In genomic region chr7:66326501-66327180, GRCh38 we compare ENCODE assay signal across 14 cellular contexts.
DNase-seq lines count a peak whose midpoint lies in the region; ATAC-seq and TF ChIP-seq lines count a peak whose summit lies in the region.
"Had no signal": no experiment of that assay in that cellular context is flagged by ENCODE, and none has a peak within 500 bp of the region (broad histone marks: within the 10 kb centered on the region; RNA-seq: fewer than 3 reads in every experiment).

No MANE protein-coding gene starts in this region.

- peak overlapping the region; percentile 64 for H3K27ac ChIP-seq in Panc1 (ENCODE audit: low read length)
- H3K27ac ChIP-seq: upper lobe of left lung had no signal

- POLR2A ChIA-PET in Panc1 (lab: Charles Lee) = no interaction called here

- no peak overlapping the region for H3K4me3 ChIP-seq in Panc1 (ENCODE audit: low read depth in 2 of 2, low read length in 2 of 2)
- H3K4me3 ChIP-seq: upper lobe of left lung had no signal

- in situ Hi-C loops in Panc1 (cut with HindIII; ENCODE audit: low pct_unique_long_range_greater_than_20kb, low sequenced_read_pairs) = no loop called here

- CTCF ChIA-PET in Panc1 (lab: Charles Lee) = no interaction called here

- H3K36me3 ChIP-seq in Panc1 (ENCODE audit: control insufficient read depth, insufficient read depth, low read length) = no peaks in the 10 kb centered on the region
- H3K36me3 ChIP-seq: upper lobe of left lung had no signal

- H3K4me1 ChIP-seq in Panc1 (ENCODE audit: control insufficient read depth, insufficient read depth, low read length) = peaks cover 9% of the 10 kb centered on the region

- DNase-seq in GM03348 (ENCODE audit: low spot score) (peak; percentile 85), Panc1 (ENCODE audit: low read depth, low spot score) (no peak), fibroblast of gingiva (ENCODE audit: low read depth) (peak; percentile 90), sciatic nerve (ENCODE audit: low spot score) (no peak), GM19238 (ENCODE audit: insufficient read length, low spot score) (no peak), SIG-M5 treated with dmso at 0.1 percent for 504 hours (lab: John Stamatoyannopoulos, UW; ENCODE audit: unreplicated experiment) (no peak)
- no peak for DNase-seq in activated CD4-positive, alpha-beta T cell treated with anti-CD3 and anti-CD28 coated beads for 1 hour
- DNase-seq: activated CD8-positive, alpha-beta T cell treated with anti-CD3 and anti-CD28 coated beads, Interleukin-2, amount 10 ng/mL, durations not matched to agents 7 days and 5 days; cortex of kidney; NCI-H1092 treated with DMSO at 0.1 percent for 48 hours; NCI-H446; nucleus accumbens; upper lobe of left lung had no signal

- no TSS peak for BruUV-seq in Panc1 (replicated peaks; lab: Mats Ljungman, UMichigan)

- intact Hi-C loops in Panc1 (cut with micrococcal nuclease; ENCODE audit: unreplicated experiment) = no loop called here
- intact Hi-C loops in sciatic nerve (cut with DNase I) = no loop called here

- TF ChIP-seq CTCF in Panc1 (IDR thresholded peaks at IDR 0.05) = no peak

- H3K9me3 ChIP-seq in Panc1 (ENCODE audit: control insufficient read depth, insufficient read depth, low read depth, low read length) = no peaks in the 10 kb centered on the region
- H3K9me3 ChIP-seq: upper lobe of left lung had no signal

- H3K27me3 ChIP-seq in Panc1 (ENCODE audit: control insufficient read depth, insufficient read depth, low read length) = no peaks in the 10 kb centered on the region
- H3K27me3 ChIP-seq: upper lobe of left lung had no signal

- ATAC-seq in Panc1 (peak; percentile 90), sciatic nerve (peak; percentile 88), HG02970 (IDR thresholded peaks at IDR 0.05; ENCODE audit: low FRiP score, unreplicated experiment) (no peak)
- ATAC-seq: activated CD8-positive, alpha-beta T cell treated with anti-CD3 and anti-CD28 coated beads, Interleukin-2, amount 10 ng/mL, durations not matched to agents 7 days and 5 days had no signal

Comparison
In these comparisons a context has a peak if more than half of its experiments do, and no peak if none do; other contexts are left out.
1. DNase-seq: peak in GM03348 (single experiment) and fibroblast of gingiva (single experiment); none in Panc1 (single experiment), sciatic nerve (single experiment), GM19238 (single experiment), activated CD4-positive, alpha-beta T cell treated with anti-CD3 and anti-CD28 coated beads for 1 hour (single experiment) and SIG-M5 treated with dmso at 0.1 percent for 504 hours (single experiment).